In the genomic region with DNA sequence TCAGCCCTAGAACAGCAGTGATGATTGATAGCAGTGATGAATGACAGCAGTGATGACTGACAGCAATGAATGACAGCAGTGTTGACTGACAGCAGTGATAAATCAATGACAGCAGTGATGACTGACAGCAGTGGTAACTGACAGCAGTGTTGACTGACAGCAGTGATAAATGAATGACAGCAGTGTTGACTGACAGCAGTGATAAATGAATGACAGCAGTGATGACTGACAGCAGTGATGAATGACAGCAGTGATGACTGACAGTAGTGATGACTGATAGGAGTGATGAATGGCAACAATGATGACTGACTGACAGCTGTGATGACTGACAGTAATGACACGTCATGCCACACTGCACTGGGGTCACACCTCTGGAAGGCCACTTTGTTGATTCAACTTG, we compare ENCODE assay signal across 27 cellular contexts.
"Had no signal": no experiment of that assay in that cellular context is flagged by ENCODE, and none has a peak within 500 bp of the region (broad histone marks: within the 10 kb centered on the region; RNA-seq: fewer than 3 reads in every experiment).

No MANE protein-coding gene starts in this region.

- H3K27me3 Mint-ChIP-seq: activated CD4-positive, alpha-beta T cell treated with anti-CD3 and anti-CD28 coated beads, Interleukin-2, amount 10 ng/mL, durations not matched to agents 7 days and 5 days; activated CD8-positive, alpha-beta T cell treated with anti-CD3 and anti-CD28 coated beads for 36 hours; activated naive CD8-positive, alpha-beta T cell treated with anti-CD3 and anti-CD28 coated beads, Interleukin-2, amount 10 ng/mL, durations not matched to agents 7 days and 5 days; activated T-cell treated with anti-CD3 and anti-CD28 coated beads, Interleukin-2, amount 50 U/mL, for 24 hours; dendritic cell treated with granulocyte-macrophage colony-stimulating factor and Interleukin-4, amounts not matched to agents 40 ng/mL and 50 ng/mL, for 4 days had no signal

- H3K36me3 ChIP-seq: cardiac muscle cell, lower lobe of right lung, sigmoid colon, thyroid gland, upper lobe of right lung had no signal

- H3K4me3 ChIP-seq: cardiac muscle cell, lower lobe of right lung, mucosa of descending colon, sigmoid colon, thyroid gland, upper lobe of right lung had no signal

- H3K27ac Mint-ChIP-seq: activated CD4-positive, alpha-beta T cell treated with anti-CD3 and anti-CD28 coated beads, Interleukin-2, amount 10 ng/mL, durations not matched to agents 7 days and 5 days; activated CD8-positive, alpha-beta T cell treated with anti-CD3 and anti-CD28 coated beads for 36 hours; activated naive CD4-positive, alpha-beta T cell treated with anti-CD3 and anti-CD28 coated beads for 36 hours; activated naive CD8-positive, alpha-beta T cell treated with anti-CD3 and anti-CD28 coated beads, Interleukin-2, amount 10 ng/mL, durations not matched to agents 7 days and 5 days; activated T-cell treated with anti-CD3 and anti-CD28 coated beads, Interleukin-2, amount 50 U/mL, for 24 hours; dendritic cell treated with granulocyte-macrophage colony-stimulating factor and Interleukin-4, amounts not matched to agents 40 ng/mL and 50 ng/mL, for 4 days had no signal

- H3K4me1 Mint-ChIP-seq: activated CD4-positive, alpha-beta T cell treated with anti-CD3 and anti-CD28 coated beads, Interleukin-2, amount 10 ng/mL, durations not matched to agents 7 days and 5 days; activated naive CD8-positive, alpha-beta T cell treated with anti-CD3 and anti-CD28 coated beads, Interleukin-2, amount 10 ng/mL, durations not matched to agents 7 days and 5 days had no signal

- H3K9me3 ChIP-seq: lower lobe of right lung, mucosa of descending colon, sigmoid colon, thyroid gland, upper lobe of right lung had no signal

- ATAC-seq: activated CD8-positive, alpha-beta T cell treated with anti-CD3 and anti-CD28 coated beads for 36 hours; left lobe of liver; mucosa of descending colon; upper lobe of right lung had no signal

- H3K27me3 ChIP-seq: cardiac muscle cell, sigmoid colon, thyroid gland, upper lobe of right lung had no signal

- DNase-seq: activated CD4-positive, alpha-beta T cell treated with anti-CD3 and anti-CD28 coated beads, Interleukin-2, amount 10 ng/mL, durations not matched to agents 7 days and 5 days; activated CD4-positive, CD25-positive, alpha-beta regulatory T cell treated with anti-CD3 and anti-CD28 coated beads, Interleukin-2, amount 50 U/mL, for 72 hours; activated CD8-positive, alpha-beta T cell treated with anti-CD3 and anti-CD28 coated beads for 36 hours; activated naive CD4-positive, alpha-beta T cell treated with anti-CD3 and anti-CD28 coated beads for 36 hours; activated naive CD8-positive, alpha-beta T cell treated with anti-CD3 and anti-CD28 coated beads, Interleukin-2, amount 10 ng/mL, durations not matched to agents 7 days and 5 days; activated T-cell treated with anti-CD3 and anti-CD28 coated beads, Interleukin-2, amount 50 U/mL, for 24 hours; amniotic stem cell; effector CD4-positive, alpha-beta T cell; erythroblast; foreskin fibroblast; kidney; lower lobe of right lung; mesendoderm; mucosa of descending colon; occipital lobe; sigmoid colon; stimulated activated CD4-positive, alpha-beta T cell treated with anti-CD3 and anti-CD28 coated beads, Interleukin-4, amount 100 ng/mL, for 1 hour; stimulated activated naive CD4-positive, alpha-beta T cell treated with Interleukin-2 at 50 U/mL for 16 hours; substantia nigra; thyroid gland had no signal

- H3K9me3 Mint-ChIP-seq: activated CD4-positive, alpha-beta T cell treated with anti-CD3 and anti-CD28 coated beads, Interleukin-2, amount 10 ng/mL, durations not matched to agents 7 days and 5 days; activated CD8-positive, alpha-beta T cell treated with anti-CD3 and anti-CD28 coated beads for 36 hours; activated naive CD4-positive, alpha-beta T cell treated with anti-CD3 and anti-CD28 coated beads for 36 hours; activated naive CD8-positive, alpha-beta T cell treated with anti-CD3 and anti-CD28 coated beads, Interleukin-2, amount 10 ng/mL, durations not matched to agents 7 days and 5 days; activated T-cell treated with anti-CD3 and anti-CD28 coated beads, Interleukin-2, amount 50 U/mL, for 24 hours; dendritic cell treated with granulocyte-macrophage colony-stimulating factor and Interleukin-4, amounts not matched to agents 40 ng/mL and 50 ng/mL, for 4 days had no signal

- H3K27ac ChIP-seq: cardiac muscle cell, lower lobe of right lung, sigmoid colon, thyroid gland, upper lobe of right lung, VCaP had no signal

- FAIRE-seq: endometrium, kidney had no signal

- H3K4me1 ChIP-seq: lower lobe of right lung, sigmoid colon, thyroid gland, upper lobe of right lung had no signal

- H3K36me3 Mint-ChIP-seq: activated naive CD8-positive, alpha-beta T cell treated with anti-CD3 and anti-CD28 coated beads, Interleukin-2, amount 10 ng/mL, durations not matched to agents 7 days and 5 days had no signal

- H3K4me3 Mint-ChIP-seq: activated CD4-positive, alpha-beta T cell treated with anti-CD3 and anti-CD28 coated beads, Interleukin-2, amount 10 ng/mL, durations not matched to agents 7 days and 5 days; activated CD8-positive, alpha-beta T cell treated with anti-CD3 and anti-CD28 coated beads for 36 hours; activated naive CD4-positive, alpha-beta T cell treated with anti-CD3 and anti-CD28 coated beads for 36 hours; activated naive CD8-positive, alpha-beta T cell treated with anti-CD3 and anti-CD28 coated beads, Interleukin-2, amount 10 ng/mL, durations not matched to agents 7 days and 5 days; activated T-cell treated with anti-CD3 and anti-CD28 coated beads, Interleukin-2, amount 50 U/mL, for 24 hours; dendritic cell treated with granulocyte-macrophage colony-stimulating factor and Interleukin-4, amounts not matched to agents 40 ng/mL and 50 ng/mL, for 4 days; neural crest cell had no signal
